In genomic region chr2:159124441-159124911, GRCh38 we compare ENCODE assay signal across 8 cellular contexts.
DNase-seq lines count a peak whose midpoint lies in the region; ATAC-seq and TF ChIP-seq lines count a peak whose summit lies in the region.

No MANE protein-coding gene starts in this region.

- H3K36me3 Mint-ChIP-seq in Caco-2 (ENCODE audit: insufficient read depth, unreplicated experiment) = peaks cover 6% of the 10 kb centered on the region

- DNase-seq in Caco-2 = peak; percentile 55 to 75
- DNase-seq in MV-4-11 (lab: John Stamatoyannopoulos, UW) = peak; percentile 90
- peak; percentile 96 for DNase-seq in amniotic epithelial cell (ENCODE audit: low read depth)
- DNase-seq in kidney glomerular epithelial cell (lab: John Stamatoyannopoulos, UW) = peak; percentile 58
- peak in 3 of 49 donors; percentile 18 to 37 (median 21) for DNase-seq in substantia nigra (lab: John Stamatoyannopoulos, UW)

- H3K4me1 Mint-ChIP-seq in Caco-2 (ENCODE audit: low read depth, unreplicated experiment) = peaks cover 47% of the 10 kb centered on the region

- H3K4me1 ChIP-seq in Caco-2 = peaks cover 31% of the 10 kb centered on the region

- no peak overlapping the region for H3K4me3 ChIP-seq in Caco-2 (ENCODE audit: low read depth, low read length)

- no peak for TF ChIP-seq CTCF in Caco-2 (IDR thresholded peaks at IDR 0.05; ENCODE audit: insufficient read depth in 1 of 2, low read depth in 1 of 2, low read length in 1 of 2, severe bottlenecking in 1 of 2, unreplicated experiment in 1 of 2)

- H3K27ac ChIP-seq in substantia nigra (ENCODE audit: low read depth, low read length, poor library complexity, severe bottlenecking) = peak overlapping the region; percentile 10

- H3K9me3 ChIP-seq in Caco-2 = no peaks in the 10 kb centered on the region

- H3K4me3 Mint-ChIP-seq in Caco-2 (ENCODE audit: unreplicated experiment) = peak overlapping the region; percentile 19

- ATAC-seq in HG03159 (IDR thresholded peaks at IDR 0.05; ENCODE audit: unreplicated experiment) = no peak
- no peak for ATAC-seq in GM19351 (IDR thresholded peaks at IDR 0.05; ENCODE audit: unreplicated experiment)
- no peak for ATAC-seq in GM21717 (IDR thresholded peaks at IDR 0.05; ENCODE audit: unreplicated experiment)

- CTCF ChIA-PET in Caco-2 (lab: Charles Lee) = interaction anchor here (1.6 to 1.8 kb wide), 2 partner anchors 61 to 88 kb away, joined by 4 to 12 read pairs; no protein-coding TSS in a partner anchor

- H3K27me3 ChIP-seq in Caco-2 (replicated peaks; ENCODE audit: control insufficient read depth, insufficient read depth, low read length) = no peaks in the 10 kb centered on the region

- H3K36me3 ChIP-seq in Caco-2 (ENCODE audit: control insufficient read depth, insufficient read depth, low read length) = no peaks in the 10 kb centered on the region

- H3K9me3 Mint-ChIP-seq in Caco-2 (ENCODE audit: unreplicated experiment) = no peaks in the 10 kb centered on the region

- intact Hi-C loops in Caco-2 (cut with micrococcal nuclease; ENCODE audit: unreplicated experiment) = loop anchor here (2.0 kb wide), 1 partner anchor 30 kb away; no protein-coding TSS in a partner anchor

- peak overlapping the region; percentile 87 for H3K27ac Mint-ChIP-seq in Caco-2 (ENCODE audit: unreplicated experiment)

- POLR2A ChIA-PET in Caco-2 (lab: Charles Lee) = interaction anchor here (0.6 kb wide), 1 partner anchor 31 kb away, joined by 3 read pairs; no protein-coding TSS in a partner anchor

- no TSS peak for BruUV-seq in Caco-2 (replicated peaks; lab: Mats Ljungman, UMichigan)

- H3K27me3 Mint-ChIP-seq in Caco-2 (ENCODE audit: insufficient read depth, unreplicated experiment) = no peaks in the 10 kb centered on the region
